12 cellular contexts compared by ENCODE assay signal in genomic region chr7:99560834-99561734, GRCh38. TPM values are rescaled to one million over a fixed set of nuclear protein-coding genes. Genes with fewer than 3 reads are reported as not detected.
DNase-seq lines count a peak whose midpoint lies in the region; ATAC-seq and TF ChIP-seq lines count a peak whose summit lies in the region.
"Had no signal": no experiment of that assay in that cellular context is flagged by ENCODE, and none has a peak within 500 bp of the region (broad histone marks: within the 10 kb centered on the region; RNA-seq: fewer than 3 reads in every experiment).

No MANE protein-coding gene starts in this region.

- peaks cover 63% of the 10 kb centered on the region for H3K36me3 ChIP-seq in HUES6 (ENCODE audit: control insufficient read depth, insufficient read depth, low read length)

- ATAC-seq in activated naive CD8-positive, alpha-beta T cell treated with anti-CD3 and anti-CD28 coated beads, Interleukin-2, amount 50 U/mL, for 24 hours: no peak
- no peak for ATAC-seq in GM18861 (IDR thresholded peaks at IDR 0.05; ENCODE audit: unreplicated experiment)

- peak overlapping the region in 6 of 7 donors; percentile 60 to 82 (median 73) for H3K27ac Mint-ChIP-seq in CD14-positive monocyte
- H3K27ac Mint-ChIP-seq in activated naive CD8-positive, alpha-beta T cell treated with anti-CD3 and anti-CD28 coated beads, Interleukin-2, amount 50 U/mL, for 24 hours: peak overlapping the region; percentile 85

- no peaks in the 10 kb centered on the region for H3K27me3 ChIP-seq in HUES6 (ENCODE audit: control insufficient read depth, insufficient read depth, low read length)
- H3K27me3 ChIP-seq: right atrium auricular region had no signal

- no peaks in the 10 kb centered on the region for H3K9me3 Mint-ChIP-seq in CD14-positive monocyte
- H3K9me3 Mint-ChIP-seq in activated naive CD8-positive, alpha-beta T cell treated with anti-CD3 and anti-CD28 coated beads, Interleukin-2, amount 50 U/mL, for 24 hours: no peaks in the 10 kb centered on the region

- H3K4me3 ChIP-seq in HUES6 (ENCODE audit: low read depth, low read length): no peak overlapping the region
- H3K4me3 ChIP-seq: right atrium auricular region had no signal

- DNase-seq in CD14-positive monocyte (ENCODE audit: low spot score) (no peak), myocyte (ENCODE audit: low read depth) (peak; percentile 76), NCI-H345 (lab: John Stamatoyannopoulos, UW) (no peak), HT-29 (ENCODE audit: low spot score) (no peak)
- DNase-seq in activated naive CD8-positive, alpha-beta T cell treated with anti-CD3 and anti-CD28 coated beads, Interleukin-2, amount 50 U/mL, for 24 hours: no peak
- DNase-seq in stimulated activated CD4-positive, alpha-beta T cell treated with anti-CD3 and anti-CD28 coated beads, Interleukin-2, amount 100 ng/mL, for 24 hours: no peak
- DNase-seq: activated effector memory CD4-positive, alpha-beta T cell treated with Interleukin-2 at 50 U/mL for 16 hours; DMS153; kidney glomerular epithelial cell had no signal

- H3K9me3 ChIP-seq in HUES6 (ENCODE audit: control insufficient read depth, insufficient read depth, low read depth, low read length): no peaks in the 10 kb centered on the region
- H3K9me3 ChIP-seq: right atrium auricular region had no signal

- H3K36me3 Mint-ChIP-seq in CD14-positive monocyte: peaks cover 54 to 63% of the 10 kb centered on the region in 2 donors
- H3K36me3 Mint-ChIP-seq in activated naive CD8-positive, alpha-beta T cell treated with anti-CD3 and anti-CD28 coated beads, Interleukin-2, amount 50 U/mL, for 24 hours (ENCODE audit: low read depth): peaks cover 56% of the 10 kb centered on the region

- peaks cover 0 to 2% (median 0%) of the 10 kb centered on the region in 3 donors for H3K27me3 Mint-ChIP-seq in CD14-positive monocyte (ENCODE audit: low read depth in 3 of 3)
- no peaks in the 10 kb centered on the region for H3K27me3 Mint-ChIP-seq in activated naive CD8-positive, alpha-beta T cell treated with anti-CD3 and anti-CD28 coated beads, Interleukin-2, amount 50 U/mL, for 24 hours

- TF ChIP-seq CTCF in CD14-positive monocyte (IDR thresholded peaks at IDR 0.05): no peak

- H3K27ac ChIP-seq in HUES6 (ENCODE audit: low read depth, low read length): no peak overlapping the region
- H3K27ac ChIP-seq: right atrium auricular region had no signal

- no peak overlapping the region for H3K4me3 Mint-ChIP-seq in CD14-positive monocyte
- H3K4me3 Mint-ChIP-seq in activated naive CD8-positive, alpha-beta T cell treated with anti-CD3 and anti-CD28 coated beads, Interleukin-2, amount 50 U/mL, for 24 hours: peak overlapping the region; percentile 94

- intact Hi-C loops in CD14-positive monocyte (cut with micrococcal nuclease): no loop called here

- peaks cover 9% of the 10 kb centered on the region; the same call in 1 of the 2 replicates for H3K4me1 ChIP-seq in HUES6 (ENCODE audit: control insufficient read depth, insufficient read depth, low read length)

- H3K9ac ChIP-seq in HUES6 (ENCODE audit: low read length): peak overlapping the region; percentile 41

- peaks cover 39% of the 10 kb centered on the region for H3K4me1 Mint-ChIP-seq in CD14-positive monocyte
- H3K4me1 Mint-ChIP-seq in activated naive CD8-positive, alpha-beta T cell treated with anti-CD3 and anti-CD28 coated beads, Interleukin-2, amount 50 U/mL, for 24 hours: peaks cover 59% of the 10 kb centered on the region

RNA-seq across cellular contexts. Expression of gene ZNF655, which starts 2.6 kb away (rescaled TPM):
- polyA plus RNA-seq in CD14-positive monocyte: 10 to 100 TPM; 61.6 to 62.2 TPM
- 105 and 110 TPM in 2 replicates for total RNA-seq in myocyte
- polyA plus RNA-seq in myocyte (2012): 48.8 TPM
- 38.6 and 39.7 TPM in 2 replicates for total RNA-seq in HT-29 (2014; rRNA removed; shearing (Covaris generic))

RNA-seq across cellular contexts. Expression of gene FAM200A, which starts 9.2 kb away (rescaled TPM):
- 1 to 10 TPM; 1.2 to 1.3 TPM for polyA plus RNA-seq in CD14-positive monocyte
- total RNA-seq in myocyte: 14.1 and 15.6 TPM in 2 replicates
- 5.6 TPM for polyA plus RNA-seq in myocyte (2012)
- 1.6 and 1.7 TPM in 2 replicates for total RNA-seq in HT-29 (2014; rRNA removed; shearing (Covaris generic))

RNA-seq across cellular contexts. Expression of gene TMEM225B, which starts 37.0 kb away (rescaled TPM):
- under 1 TPM in 1 of 2 donors, not detected in 1; 0.20 TPM for polyA plus RNA-seq in CD14-positive monocyte
- total RNA-seq in myocyte: 1.2 and 1.4 TPM in 2 replicates
- polyA plus RNA-seq in myocyte (2012): 7.7 TPM
- total RNA-seq in HT-29 (2014; rRNA removed; shearing (Covaris generic)): 0.05 TPM in 1 of 2 replicates, not detected in the other
- total RNA-seq: right atrium auricular region had no signal

RNA-seq across cellular contexts. Expression of gene ZSCAN25, which starts 55.7 kb away (rescaled TPM):
- 1 to 10 TPM; 4.3 to 6.1 TPM for polyA plus RNA-seq in CD14-positive monocyte
- 11.2 and 13.7 TPM in 2 replicates for total RNA-seq in myocyte
- polyA plus RNA-seq in myocyte (2012): 8.4 TPM
- total RNA-seq in HT-29 (2014; rRNA removed; shearing (Covaris generic)): 11.0 and 15.0 TPM in 2 replicates

RNA-seq across cellular contexts. Expression of gene ZKSCAN5, which starts 56.6 kb away (rescaled TPM):
- 1 to 10 TPM; 1.6 to 2.9 TPM for polyA plus RNA-seq in CD14-positive monocyte
- total RNA-seq in myocyte: 18.5 and 21.9 TPM in 2 replicates
- polyA plus RNA-seq in myocyte (2012): 10.5 TPM
- 8.5 and 9.7 TPM in 2 replicates for total RNA-seq in HT-29 (2014; rRNA removed; shearing (Covaris generic))
